Comparison of ENCODE assay signal across 35 cellular contexts in genomic region chr2:191970867-191971266, GRCh38.
"Had no signal": no experiment of that assay in that cellular context is flagged by ENCODE, and none has a peak within 500 bp of the region (broad histone marks: within the 10 kb centered on the region; RNA-seq: fewer than 3 reads in every experiment).

No MANE protein-coding gene starts in this region.

- H3K27me3 Mint-ChIP-seq: activated naive CD4-positive, alpha-beta T cell treated with anti-CD3 and anti-CD28 coated beads, Interleukin-2, amount 10 ng/mL, durations not matched to agents 7 days and 5 days; dendritic cell treated with granulocyte-macrophage colony-stimulating factor and Interleukin-4, amounts not matched to agents 40 ng/mL and 50 ng/mL, for 4 days had no signal

- H3K4me3 Mint-ChIP-seq: activated CD4-positive, alpha-beta memory T cell treated with anti-CD3 and anti-CD28 coated beads, Interleukin-2, amount 10 ng/mL, durations not matched to agents 7 days and 5 days; activated CD4-positive, alpha-beta T cell treated with anti-CD3 and anti-CD28 coated beads, Interleukin-2, amount 10 ng/mL, durations not matched to agents 7 days and 5 days; activated naive CD4-positive, alpha-beta T cell treated with anti-CD3 and anti-CD28 coated beads, Interleukin-2, amount 10 ng/mL, durations not matched to agents 7 days and 5 days; activated naive CD8-positive, alpha-beta T cell treated with anti-CD3 and anti-CD28 coated beads, Interleukin-2, amount 10 ng/mL, durations not matched to agents 7 days and 5 days; activated T-cell treated with anti-CD3 and anti-CD28 coated beads, Interleukin-2, amount 50 U/mL, for 24 hours; activated T-cell treated with anti-CD3 and anti-CD28 coated beads, Interleukin-2, amount 50 U/mL, for 72 hours; brain; dendritic cell treated with granulocyte-macrophage colony-stimulating factor and Interleukin-4, amounts not matched to agents 40 ng/mL and 50 ng/mL, for 4 days; endodermal cell; T-helper 1 cell treated with Interleukin-12 subunit alpha and Interleukin-12 subunit beta and Interleukin-4 antibody, amounts not matched to agents 30 μg/mL and 1 μg/mL, for 36 hours; T-helper 2 cell treated with Interferon-gamma antibody and Interleukin-4, amounts not matched to agents 5 μg/mL and 100 μg/mL, for 36 hours; WTC11 had no signal

- H3K4me1 Mint-ChIP-seq: activated CD4-positive, alpha-beta memory T cell treated with anti-CD3 and anti-CD28 coated beads, Interleukin-2, amount 10 ng/mL, durations not matched to agents 7 days and 5 days; activated CD4-positive, alpha-beta T cell treated with anti-CD3 and anti-CD28 coated beads, Interleukin-2, amount 10 ng/mL, durations not matched to agents 7 days and 5 days; activated naive CD4-positive, alpha-beta T cell treated with anti-CD3 and anti-CD28 coated beads, Interleukin-2, amount 10 ng/mL, durations not matched to agents 7 days and 5 days; activated naive CD8-positive, alpha-beta T cell treated with anti-CD3 and anti-CD28 coated beads, Interleukin-2, amount 10 ng/mL, durations not matched to agents 7 days and 5 days; brain; WTC11 had no signal

- FAIRE-seq: frontal cortex had no signal

- ATAC-seq: activated naive CD4-positive, alpha-beta T cell treated with anti-CD3 and anti-CD28 coated beads, Interleukin-2, amount 50 U/mL, for 72 hours; activated T-cell treated with anti-CD3 and anti-CD28 coated beads, Interleukin-2, amount 50 U/mL, for 72 hours; esophagus mucosa; WTC11 had no signal

- H3K4me1 ChIP-seq: ascending aorta, breast epithelium had no signal

- H3K9me3 ChIP-seq: ascending aorta, breast epithelium had no signal

- H3K36me3 Mint-ChIP-seq: activated naive CD4-positive, alpha-beta T cell treated with anti-CD3 and anti-CD28 coated beads, Interleukin-2, amount 10 ng/mL, durations not matched to agents 7 days and 5 days; activated naive CD4-positive, alpha-beta T cell treated with anti-CD3 and anti-CD28 coated beads, Interleukin-2, amount 50 U/mL, for 72 hours; activated naive CD8-positive, alpha-beta T cell treated with anti-CD3 and anti-CD28 coated beads, Interleukin-2, amount 10 ng/mL, durations not matched to agents 7 days and 5 days had no signal

- H3K36me3 ChIP-seq: ascending aorta, breast epithelium, cardiac muscle cell had no signal

- H3K27ac ChIP-seq: ascending aorta, breast epithelium, cardiac muscle cell, coronary artery, dorsolateral prefrontal cortex, VCaP had no signal

- H3K4me3 ChIP-seq: ascending aorta, breast epithelium, cardiac muscle cell, coronary artery, dorsolateral prefrontal cortex had no signal

- H3K27ac Mint-ChIP-seq: activated CD4-positive, alpha-beta memory T cell treated with anti-CD3 and anti-CD28 coated beads, Interleukin-2, amount 10 ng/mL, durations not matched to agents 7 days and 5 days; activated CD4-positive, alpha-beta T cell treated with anti-CD3 and anti-CD28 coated beads, Interleukin-2, amount 10 ng/mL, durations not matched to agents 7 days and 5 days; activated naive CD4-positive, alpha-beta T cell treated with anti-CD3 and anti-CD28 coated beads, Interleukin-2, amount 10 ng/mL, durations not matched to agents 7 days and 5 days; activated naive CD4-positive, alpha-beta T cell treated with anti-CD3 and anti-CD28 coated beads, Interleukin-2, amount 50 U/mL, for 72 hours; activated naive CD8-positive, alpha-beta T cell treated with anti-CD3 and anti-CD28 coated beads, Interleukin-2, amount 10 ng/mL, durations not matched to agents 7 days and 5 days; activated T-cell treated with anti-CD3 and anti-CD28 coated beads, Interleukin-2, amount 50 U/mL, for 24 hours; activated T-cell treated with anti-CD3 and anti-CD28 coated beads, Interleukin-2, amount 50 U/mL, for 72 hours; brain; dendritic cell treated with granulocyte-macrophage colony-stimulating factor and Interleukin-4, amounts not matched to agents 40 ng/mL and 50 ng/mL, for 4 days; endodermal cell; T-helper 1 cell treated with Interleukin-12 subunit alpha and Interleukin-12 subunit beta and Interleukin-4 antibody, amounts not matched to agents 30 μg/mL and 1 μg/mL, for 36 hours; T-helper 2 cell treated with Interferon-gamma antibody and Interleukin-4, amounts not matched to agents 5 μg/mL and 100 μg/mL, for 36 hours; WTC11 had no signal

- DNase-seq: activated CD4-positive, alpha-beta memory T cell treated with anti-CD3 and anti-CD28 coated beads, Interleukin-2, amount 10 ng/mL, durations not matched to agents 7 days and 5 days; activated CD4-positive, alpha-beta T cell treated with anti-CD3 and anti-CD28 coated beads for 1 hour; activated CD4-positive, alpha-beta T cell treated with anti-CD3 and anti-CD28 coated beads for 4 hours; activated CD4-positive, alpha-beta T cell treated with anti-CD3 and anti-CD28 coated beads, Interleukin-2, amount 10 ng/mL, durations not matched to agents 7 days and 5 days; activated CD4-positive, alpha-beta T cell treated with anti-CD3 and anti-CD28 coated beads, Interleukin-2, amount 50 U/mL, for 4 hours; activated CD8-positive, alpha-beta memory T cell treated with anti-CD3 and anti-CD28 coated beads, Interleukin-2, amount 50 U/mL, for 48 hours; activated gamma-delta T cell; activated naive CD4-positive, alpha-beta T cell; activated naive CD4-positive, alpha-beta T cell treated with anti-CD3 and anti-CD28 coated beads, Interleukin-2, amount 10 ng/mL, durations not matched to agents 7 days and 5 days; activated naive CD8-positive, alpha-beta T cell treated with anti-CD3 and anti-CD28 coated beads, Interleukin-2, amount 10 ng/mL, durations not matched to agents 7 days and 5 days; activated T-cell treated with anti-CD3 and anti-CD28 coated beads for 4 hours; activated T-cell treated with anti-CD3 and anti-CD28 coated beads, Interleukin-2, amount 50 U/mL, for 24 hours; activated T-cell treated with anti-CD3 and anti-CD28 coated beads, Interleukin-2, amount 50 U/mL, for 72 hours; central memory CD4-positive, alpha-beta T cell; cerebellar nuclear complex; dorsolateral prefrontal cortex; effector memory CD4-positive, alpha-beta T cell; endodermal cell; foreskin fibroblast; head of caudate nucleus; hippocampal formation; T1000 had no signal

- H3K27me3 ChIP-seq: ascending aorta, breast epithelium, cardiac muscle cell, dorsolateral prefrontal cortex had no signal
